In genomic region chr9:137220317-137221094, GRCh38 we compare ENCODE assay signal across 2 cellular contexts.
TF ChIP-seq lines count a peak whose summit lies in the region.

No MANE protein-coding gene starts in this region.

TF ChIP-seq in HEK293, 187 proteins besides CTCF, POLR2A, EP300 and RAD21 (continued from another document and continues in another):
- TF ChIP-seq PATZ1 (tag by site-specific recombination; IDR thresholded peaks at IDR 0.05) (peak; percentile 77), ZNF2 (tag by site-specific recombination; IDR thresholded peaks at IDR 0.05) (no peak), ZNF623 (tag by site-specific recombination; IDR thresholded peaks at IDR 0.05) (no peak), ZNF521 (tag by site-specific recombination; IDR thresholded peaks at IDR 0.05) (no peak), SALL2 (tag by site-specific recombination; IDR thresholded peaks at IDR 0.05; ENCODE audit: borderline replicate concordance) (no peak), SCRT1 (tag by site-specific recombination; IDR thresholded peaks at IDR 0.05; ENCODE audit: borderline replicate concordance) (no peak), ZIC2 (tag by site-specific recombination; IDR thresholded peaks at IDR 0.05) (peak; percentile 75), ZNF155 (tag by site-specific recombination; IDR thresholded peaks at IDR 0.05) (no peak), KLF10 (tag by site-specific recombination; IDR thresholded peaks at IDR 0.05) (no peak), ZNF610 (tag by site-specific recombination; IDR thresholded peaks at IDR 0.05; ENCODE audit: borderline replicate concordance) (no peak), REPIN1 (tag by site-specific recombination; IDR thresholded peaks at IDR 0.05; ENCODE audit: low read depth) (no peak), IKZF3 (tag by site-specific recombination; IDR thresholded peaks at IDR 0.05) (no peak), HIC1 (tag by site-specific recombination; IDR thresholded peaks at IDR 0.05) (0 out of 2 replicates have a peak, but pooled peaks have one; percentile 42), ZFP69B (tag by site-specific recombination; IDR thresholded peaks at IDR 0.05) (no peak), EGR2 (tag by site-specific recombination; IDR thresholded peaks at IDR 0.05; ENCODE audit: low read depth) (no peak), ZNF202 (tag by site-specific recombination; IDR thresholded peaks at IDR 0.05; ENCODE audit: borderline replicate concordance) (0 out of 2 replicates have a peak, but pooled peaks have one; percentile 4), ZNF354C (tag by site-specific recombination; IDR thresholded peaks at IDR 0.05; ENCODE audit: borderline replicate concordance, low read depth) (no peak), ZSCAN5A (tag by site-specific recombination; IDR thresholded peaks at IDR 0.05) (no peak)
- TF ChIP-seq, protein P1, sequence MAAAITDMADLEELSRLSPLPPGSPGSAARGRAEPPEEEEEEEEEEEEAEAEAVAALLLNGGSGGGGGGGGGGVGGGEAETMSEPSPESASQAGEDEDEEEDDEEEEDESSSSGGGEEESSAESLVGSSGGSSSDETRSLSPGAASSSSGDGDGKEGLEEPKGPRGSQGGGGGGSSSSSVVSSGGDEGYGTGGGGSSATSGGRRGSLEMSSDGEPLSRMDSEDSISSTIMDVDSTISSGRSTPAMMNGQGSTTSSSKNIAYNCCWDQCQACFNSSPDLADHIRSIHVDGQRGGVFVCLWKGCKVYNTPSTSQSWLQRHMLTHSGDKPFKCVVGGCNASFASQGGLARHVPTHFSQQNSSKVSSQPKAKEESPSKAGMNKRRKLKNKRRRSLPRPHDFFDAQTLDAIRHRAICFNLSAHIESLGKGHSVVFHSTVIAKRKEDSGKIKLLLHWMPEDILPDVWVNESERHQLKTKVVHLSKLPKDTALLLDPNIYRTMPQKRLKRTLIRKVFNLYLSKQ (tag by site-specific recombination; IDR thresholded peaks at IDR 0.05; ENCODE audit: borderline replicate concordance) = no peak
- TF ChIP-seq, protein P2, sequence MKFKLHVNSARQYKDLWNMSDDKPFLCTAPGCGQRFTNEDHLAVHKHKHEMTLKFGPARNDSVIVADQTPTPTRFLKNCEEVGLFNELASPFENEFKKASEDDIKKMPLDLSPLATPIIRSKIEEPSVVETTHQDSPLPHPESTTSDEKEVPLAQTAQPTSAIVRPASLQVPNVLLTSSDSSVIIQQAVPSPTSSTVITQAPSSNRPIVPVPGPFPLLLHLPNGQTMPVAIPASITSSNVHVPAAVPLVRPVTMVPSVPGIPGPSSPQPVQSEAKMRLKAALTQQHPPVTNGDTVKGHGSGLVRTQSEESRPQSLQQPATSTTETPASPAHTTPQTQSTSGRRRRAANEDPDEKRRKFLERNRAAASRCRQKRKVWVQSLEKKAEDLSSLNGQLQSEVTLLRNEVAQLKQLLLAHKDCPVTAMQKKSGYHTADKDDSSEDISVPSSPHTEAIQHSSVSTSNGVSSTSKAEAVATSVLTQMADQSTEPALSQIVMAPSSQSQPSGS (tag by site-specific recombination; IDR thresholded peaks at IDR 0.05; ENCODE audit: low read depth) = 0 out of 2 replicates have a peak, but pooled peaks have one; percentile 28

TF ChIP-seq in neural cell, 6 proteins besides CTCF, POLR2A, EP300 and RAD21 (continued from another document):
- TF ChIP-seq, protein P3, sequence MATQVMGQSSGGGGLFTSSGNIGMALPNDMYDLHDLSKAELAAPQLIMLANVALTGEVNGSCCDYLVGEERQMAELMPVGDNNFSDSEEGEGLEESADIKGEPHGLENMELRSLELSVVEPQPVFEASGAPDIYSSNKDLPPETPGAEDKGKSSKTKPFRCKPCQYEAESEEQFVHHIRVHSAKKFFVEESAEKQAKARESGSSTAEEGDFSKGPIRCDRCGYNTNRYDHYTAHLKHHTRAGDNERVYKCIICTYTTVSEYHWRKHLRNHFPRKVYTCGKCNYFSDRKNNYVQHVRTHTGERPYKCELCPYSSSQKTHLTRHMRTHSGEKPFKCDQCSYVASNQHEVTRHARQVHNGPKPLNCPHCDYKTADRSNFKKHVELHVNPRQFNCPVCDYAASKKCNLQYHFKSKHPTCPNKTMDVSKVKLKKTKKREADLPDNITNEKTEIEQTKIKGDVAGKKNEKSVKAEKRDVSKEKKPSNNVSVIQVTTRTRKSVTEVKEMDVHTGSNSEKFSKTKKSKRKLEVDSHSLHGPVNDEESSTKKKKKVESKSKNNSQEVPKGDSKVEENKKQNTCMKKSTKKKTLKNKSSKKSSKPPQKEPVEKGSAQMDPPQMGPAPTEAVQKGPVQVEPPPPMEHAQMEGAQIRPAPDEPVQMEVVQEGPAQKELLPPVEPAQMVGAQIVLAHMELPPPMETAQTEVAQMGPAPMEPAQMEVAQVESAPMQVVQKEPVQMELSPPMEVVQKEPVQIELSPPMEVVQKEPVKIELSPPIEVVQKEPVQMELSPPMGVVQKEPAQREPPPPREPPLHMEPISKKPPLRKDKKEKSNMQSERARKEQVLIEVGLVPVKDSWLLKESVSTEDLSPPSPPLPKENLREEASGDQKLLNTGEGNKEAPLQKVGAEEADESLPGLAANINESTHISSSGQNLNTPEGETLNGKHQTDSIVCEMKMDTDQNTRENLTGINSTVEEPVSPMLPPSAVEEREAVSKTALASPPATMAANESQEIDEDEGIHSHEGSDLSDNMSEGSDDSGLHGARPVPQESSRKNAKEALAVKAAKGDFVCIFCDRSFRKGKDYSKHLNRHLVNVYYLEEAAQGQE (IDR thresholded peaks at IDR 0.05; ENCODE audit: borderline replicate concordance) = no peak
- TF ChIP-seq MXI1 (conservative IDR thresholded peaks at IDR 0.05; ENCODE audit: poor library complexity, severe bottlenecking) (no peak), SMC3 (conservative IDR thresholded peaks at IDR 0.05; ENCODE audit: poor library complexity) (no peak)
